Comparison of ENCODE assay signal across 8 cellular contexts in genomic region chr9:69946800-69947437, GRCh38.
DNase-seq lines count a peak whose midpoint lies in the region; ATAC-seq and TF ChIP-seq lines count a peak whose summit lies in the region.

No MANE protein-coding gene starts in this region.

- H3K27me3 ChIP-seq in psoas muscle (ENCODE audit: insufficient read depth in 3 of 3, low read length in 2 of 3), result no peaks in the 10 kb centered on the region
- H3K27me3 ChIP-seq in prostate gland (replicated peaks; ENCODE audit: insufficient read depth), result no peaks in the 10 kb centered on the region

- H3K27ac ChIP-seq in RWPE1 (no peak overlapping the region), psoas muscle (no peak overlapping the region), prostate gland (no peak overlapping the region)

- H3K4me1 ChIP-seq in psoas muscle, result no peaks in the 10 kb centered on the region
- no peaks in the 10 kb centered on the region for H3K4me1 ChIP-seq in prostate gland (replicated peaks)

- peak; percentile 66 for DNase-seq in GM04503 (ENCODE audit: low read depth)
- peak; percentile 55 for DNase-seq in RWPE1 (ENCODE audit: low spot score)
- DNase-seq in fibroblast of the conjunctiva (ENCODE audit: low read depth), result peak; percentile 92
- no peak for DNase-seq in psoas muscle
- DNase-seq in prostate gland (ENCODE audit: low spot score), result no peak
- DNase-seq in GM10266 (ENCODE audit: extremely low spot score), result no peak
- DNase-seq in SIG-M5 (lab: John Stamatoyannopoulos, UW), result no peak

- no peak for TF ChIP-seq POLR2A in prostate gland (IDR thresholded peaks at IDR 0.05)

- WGBS in psoas muscle, 3 donors, result 3 to 6% (median 3%) methylated on average over 1 of the region's 1 CpG
- WGBS in prostate gland, result 43% methylated on average over 1 of the region's 1 CpG

- H3K9me3 ChIP-seq in psoas muscle (no peaks in the 10 kb centered on the region), prostate gland (no peaks in the 10 kb centered on the region)

- ATAC-seq in psoas muscle, result peak in 3 of 4 donors; percentile 51 to 69 (median 58)
- ATAC-seq in HG03439 (IDR thresholded peaks at IDR 0.05; ENCODE audit: unreplicated experiment), result no peak

- CTCF ChIA-PET in RWPE1 (lab: Yijun Ruan, JAX), result interaction anchor here (0.8 kb wide), 1 partner anchor 134 kb away, joined by 3 read pairs; no protein-coding TSS in a partner anchor

- TF ChIP-seq CTCF in RWPE1 (conservative IDR thresholded peaks at IDR 0.05; ENCODE audit: low read depth), result no peak
- no peak for TF ChIP-seq CTCF in psoas muscle (IDR thresholded peaks at IDR 0.05)
- TF ChIP-seq CTCF in prostate gland (IDR thresholded peaks at IDR 0.05), result no peak
- no peak for TF ChIP-seq CTCF in GM10266 (IDR thresholded peaks at IDR 0.05; ENCODE audit: control insufficient read depth, insufficient read depth, low read depth, missing control alignments)

- POLR2A ChIA-PET in RWPE1 (lab: Yijun Ruan, JAX; ENCODE audit: low non-redundant PET), result no interaction called here

- intact Hi-C loops in psoas muscle (cut with DNase I) (no loop called here), prostate gland (cut with DNase I) (no loop called here)

- H3K36me3 ChIP-seq in psoas muscle (ENCODE audit: insufficient read depth in 1 of 2, low read depth in 1 of 2) (no peaks in the 10 kb centered on the region), prostate gland (no peaks in the 10 kb centered on the region)

- no peak overlapping the region for H3K4me3 ChIP-seq in psoas muscle
- no peak overlapping the region for H3K4me3 ChIP-seq in prostate gland

Comparison
In these comparisons a context has a peak if more than half of its experiments do, and no peak if none do; other contexts are left out.
1. DNase-seq: peak in GM04503 (single experiment), RWPE1 (single experiment) and fibroblast of the conjunctiva (single experiment); none in psoas muscle (0 of 2), prostate gland (single experiment), GM10266 (single experiment) and SIG-M5 (single experiment).